23 cellular contexts compared by ENCODE assay signal in the genomic region with DNA sequence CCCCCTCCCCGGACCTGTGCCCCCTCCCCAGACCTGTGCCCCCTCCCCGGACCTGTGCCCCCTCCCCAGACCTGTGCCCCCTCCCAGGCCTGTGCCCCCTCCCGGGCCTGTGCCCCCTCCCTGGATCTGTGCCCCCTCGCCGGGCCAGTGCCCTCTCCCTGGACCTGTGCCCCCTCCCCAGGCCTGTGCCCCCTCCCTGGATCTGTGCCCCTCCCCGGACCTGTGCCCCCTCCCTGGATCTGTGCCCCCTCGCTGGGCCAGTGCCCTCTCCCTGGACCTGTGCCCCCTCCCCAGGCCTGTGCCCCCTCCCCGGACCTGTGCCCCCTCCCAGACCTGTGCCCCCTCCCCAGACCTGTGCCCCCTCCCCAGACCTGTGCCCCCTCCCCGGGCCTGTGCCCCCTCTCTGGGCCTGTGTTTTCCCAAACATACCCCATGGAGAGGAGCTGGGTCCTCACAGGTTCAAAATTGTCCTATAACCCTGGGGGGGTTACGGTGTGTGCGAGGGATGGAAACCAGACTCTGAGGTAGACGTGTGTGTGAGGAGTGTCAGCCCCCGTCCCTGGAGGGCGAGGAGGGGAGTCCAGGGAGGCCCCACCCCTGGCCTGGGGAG.
"Had no signal": no experiment of that assay in that cellular context is flagged by ENCODE, and none has a peak within 500 bp of the region (broad histone marks: within the 10 kb centered on the region; RNA-seq: fewer than 3 reads in every experiment).

No MANE protein-coding gene starts in this region.

- H3K4me1 ChIP-seq: breast epithelium, gastrocnemius medialis, psoas muscle had no signal

- ATAC-seq: activated CD8-positive, alpha-beta T cell treated with anti-CD3 and anti-CD28 coated beads, Interleukin-2, amount 10 ng/mL, durations not matched to agents 7 days and 5 days; esophagus mucosa; gastrocnemius medialis; naive thymus-derived CD8-positive, alpha-beta T cell; psoas muscle; stimulated activated effector memory CD8-positive, alpha-beta T cell treated with anti-CD3 and anti-CD28 coated beads, Interleukin-12 subunit alpha, Interleukin-12 subunit beta, amount 100 ng/mL, for 72 hours; T-cell had no signal

- H3K9me3 ChIP-seq: breast epithelium, gastrocnemius medialis, psoas muscle, right lobe of liver, SK-N-SH, stomach, upper lobe of left lung had no signal

- H3K27ac Mint-ChIP-seq: activated CD4-positive, alpha-beta T cell treated with anti-CD3 and anti-CD28 coated beads, Interleukin-2, amount 10 ng/mL, durations not matched to agents 24 days and 14 days; activated CD8-positive, alpha-beta T cell treated with anti-CD3 and anti-CD28 coated beads, Interleukin-2, amount 10 ng/mL, durations not matched to agents 7 days and 5 days; activated naive CD4-positive, alpha-beta T cell treated with anti-CD3 and anti-CD28 coated beads, Interleukin-2, amount 10 ng/mL, durations not matched to agents 7 days and 5 days; stimulated activated effector memory CD8-positive, alpha-beta T cell treated with anti-CD3 and anti-CD28 coated beads, Interleukin-12 subunit alpha, Interleukin-12 subunit beta, amount 100 ng/mL, for 72 hours; T-cell had no signal

- H3K27me3 Mint-ChIP-seq: activated CD4-positive, alpha-beta T cell treated with anti-CD3 and anti-CD28 coated beads, Interleukin-2, amount 10 ng/mL, durations not matched to agents 24 days and 14 days had no signal

- H3K4me1 Mint-ChIP-seq: activated CD4-positive, alpha-beta T cell treated with anti-CD3 and anti-CD28 coated beads, Interleukin-2, amount 10 ng/mL, durations not matched to agents 24 days and 14 days; activated naive CD4-positive, alpha-beta T cell treated with anti-CD3 and anti-CD28 coated beads, Interleukin-2, amount 10 ng/mL, durations not matched to agents 7 days and 5 days; stimulated activated effector memory CD8-positive, alpha-beta T cell treated with anti-CD3 and anti-CD28 coated beads, Interleukin-12 subunit alpha, Interleukin-12 subunit beta, amount 100 ng/mL, for 72 hours had no signal

- H3K4me3 Mint-ChIP-seq: activated CD4-positive, alpha-beta T cell treated with anti-CD3 and anti-CD28 coated beads, Interleukin-2, amount 10 ng/mL, durations not matched to agents 24 days and 14 days; activated CD8-positive, alpha-beta T cell treated with anti-CD3 and anti-CD28 coated beads, Interleukin-2, amount 10 ng/mL, durations not matched to agents 7 days and 5 days; activated naive CD4-positive, alpha-beta T cell treated with anti-CD3 and anti-CD28 coated beads, Interleukin-2, amount 10 ng/mL, durations not matched to agents 7 days and 5 days; naive thymus-derived CD8-positive, alpha-beta T cell; stimulated activated effector memory CD8-positive, alpha-beta T cell treated with anti-CD3 and anti-CD28 coated beads, Interleukin-12 subunit alpha, Interleukin-12 subunit beta, amount 100 ng/mL, for 72 hours; T-cell had no signal

- H3K4me3 ChIP-seq: breast epithelium, gastrocnemius medialis, psoas muscle, right lobe of liver, stomach, upper lobe of left lung had no signal

- DNase-seq: activated CD4-positive, alpha-beta T cell treated with anti-CD3 and anti-CD28 coated beads, Interleukin-2, amount 10 ng/mL, durations not matched to agents 24 days and 14 days; activated CD4-positive, CD25-positive, alpha-beta regulatory T cell; activated CD8-positive, alpha-beta memory T cell treated with anti-CD3 and anti-CD28 coated beads, Interleukin-2, amount 50 U/mL, for 48 hours; activated CD8-positive, alpha-beta T cell treated with anti-CD3 and anti-CD28 coated beads, Interleukin-2, amount 10 ng/mL, durations not matched to agents 7 days and 5 days; activated effector memory CD4-positive, alpha-beta T cell treated with Interleukin-2 at 50 U/mL for 16 hours; activated naive CD4-positive, alpha-beta T cell treated with anti-CD3 and anti-CD28 coated beads, Interleukin-2, amount 10 ng/mL, durations not matched to agents 7 days and 5 days; activated T-cell treated with anti-CD3 and anti-CD28 coated beads, Interleukin-2, amount 50 U/mL, for 48 hours; cerebellar nuclear complex; effector CD4-positive, alpha-beta T cell; gastrocnemius medialis; nucleus accumbens; SK-N-SH; stimulated activated CD4-positive, alpha-beta T cell treated with anti-CD3 and anti-CD28 coated beads, Interleukin-4, amount 100 ng/mL, for 24 hours; stomach; T-cell; T-helper 9 cell had no signal

- H3K9ac ChIP-seq: SK-N-SH had no signal

- H3K36me3 Mint-ChIP-seq: activated naive CD4-positive, alpha-beta T cell treated with anti-CD3 and anti-CD28 coated beads, Interleukin-2, amount 10 ng/mL, durations not matched to agents 7 days and 5 days; naive thymus-derived CD8-positive, alpha-beta T cell; stimulated activated effector memory CD8-positive, alpha-beta T cell treated with anti-CD3 and anti-CD28 coated beads, Interleukin-12 subunit alpha, Interleukin-12 subunit beta, amount 100 ng/mL, for 72 hours; T-cell had no signal

- H3K4me2 ChIP-seq: SK-N-SH had no signal

- H3K36me3 ChIP-seq: breast epithelium, gastrocnemius medialis, right lobe of liver, stomach, upper lobe of left lung had no signal

- H3K9me3 Mint-ChIP-seq: activated CD4-positive, alpha-beta T cell treated with anti-CD3 and anti-CD28 coated beads, Interleukin-2, amount 10 ng/mL, durations not matched to agents 24 days and 14 days; activated naive CD4-positive, alpha-beta T cell treated with anti-CD3 and anti-CD28 coated beads, Interleukin-2, amount 10 ng/mL, durations not matched to agents 7 days and 5 days; stimulated activated effector memory CD8-positive, alpha-beta T cell treated with anti-CD3 and anti-CD28 coated beads, Interleukin-12 subunit alpha, Interleukin-12 subunit beta, amount 100 ng/mL, for 72 hours; T-cell had no signal

- H3K27ac ChIP-seq: breast epithelium, gastrocnemius medialis, psoas muscle, right lobe of liver, stomach, upper lobe of left lung had no signal

- H3K27me3 ChIP-seq: breast epithelium, right lobe of liver, upper lobe of left lung had no signal
